ENCODE assay signal across 23 cellular contexts in genomic region chr14:96588410-96589249, GRCh38.
DNase-seq lines count a peak whose midpoint lies in the region; ATAC-seq and TF ChIP-seq lines count a peak whose summit lies in the region.
"Had no signal": no experiment of that assay in that cellular context is flagged by ENCODE, and none has a peak within 500 bp of the region (broad histone marks: within the 10 kb centered on the region; RNA-seq: fewer than 3 reads in every experiment).

No MANE protein-coding gene starts in this region.

- H3K9ac ChIP-seq in H9 (ENCODE audit: extremely low read depth, insufficient read length, low read length) (no peak overlapping the region), skeletal muscle satellite cell (ENCODE audit: low read depth, low read length) (no peak overlapping the region)

- no peaks in the 10 kb centered on the region for H3K9me3 Mint-ChIP-seq in H9
- no peaks in the 10 kb centered on the region for H3K9me3 Mint-ChIP-seq in memory B cell

- H3K23me2 ChIP-seq in H9 (ENCODE audit: insufficient read length, low read depth, low read length, poor library complexity, severe bottlenecking), result peaks cover 7% of the 10 kb centered on the region

- peaks cover 30% of the 10 kb centered on the region for H3K27me3 Mint-ChIP-seq in H9 (ENCODE audit: low read depth)
- H3K27me3 Mint-ChIP-seq in memory B cell, result peaks cover 14% of the 10 kb centered on the region

- no peak for TF ChIP-seq CTCF in H9 (conservative IDR thresholded peaks at IDR 0.05)

- H3K4me3 Mint-ChIP-seq in H9 (no peak overlapping the region), memory B cell (peak overlapping the region; percentile 11)

- H3K27ac ChIP-seq in H9 (ENCODE audit: insufficient read length, low read depth, low read length), result no peak overlapping the region
- H3K27ac ChIP-seq: 22Rv1, brain microvascular endothelial cell, PC-9, tibial artery had no signal

- H3K4me2 ChIP-seq in H9 (ENCODE audit: insufficient read depth, insufficient read length, low read length) (no peak overlapping the region), skeletal muscle satellite cell (ENCODE audit: low read length) (peak overlapping the region; percentile 39)
- H3K4me2 ChIP-seq: PC-9 had no signal

- H2BK120ac ChIP-seq in H9 (ENCODE audit: low read depth, low read length, poor library complexity, severe bottlenecking), result no peak overlapping the region

- H3T11ph ChIP-seq in H9 (ENCODE audit: low read length), result no peak overlapping the region

- no peak overlapping the region for H4K5ac ChIP-seq in H9 (ENCODE audit: insufficient read length, low read depth, low read length)

- ATAC-seq in memory B cell (ENCODE audit: low read depth) (no peak), GM18861 (IDR thresholded peaks at IDR 0.05; ENCODE audit: unreplicated experiment) (no peak)
- ATAC-seq: stimulated activated naive CD8-positive, alpha-beta T cell treated with anti-CD3 and anti-CD28 coated beads, Interleukin-15, Interleukin-2, amounts not matched to agents 100 U/mL and 50 U/mL, for 24 hours had no signal

- H4K91ac ChIP-seq in H9 (ENCODE audit: insufficient read length, low read depth, low read length), result no peak overlapping the region

- H3K14ac ChIP-seq in H9 (ENCODE audit: insufficient read depth, low read length), result no peak overlapping the region

- no peaks in the 10 kb centered on the region for H3K36me3 ChIP-seq in skeletal muscle satellite cell (ENCODE audit: insufficient read depth, low read length)
- H3K36me3 ChIP-seq: brain microvascular endothelial cell, tibial artery had no signal

- no peak overlapping the region for H2BK15ac ChIP-seq in H9 (ENCODE audit: low read depth, low read length)

- H3K9me3 ChIP-seq in H9 (ENCODE audit: control insufficient read depth, low read depth, low read length) (no peaks in the 10 kb centered on the region), skeletal muscle satellite cell (replicated peaks; ENCODE audit: low read length) (no peaks in the 10 kb centered on the region)
- H3K9me3 ChIP-seq: tibial artery had no signal

- H3K27me3 ChIP-seq in H9 (ENCODE audit: insufficient read depth, low read length) (no peaks in the 10 kb centered on the region; the same call in 1 of the 2 replicates), skeletal muscle satellite cell (ENCODE audit: control insufficient read depth, insufficient read depth, low read length) (peaks cover 44% of the 10 kb centered on the region)

- no peaks in the 10 kb centered on the region for H3K79me2 ChIP-seq in H9 (ENCODE audit: insufficient read depth, low read length)

- H3K4me1 Mint-ChIP-seq in H9 (peaks cover 12 to 22% of the 10 kb centered on the region in 2 experiments), memory B cell (peaks cover 21% of the 10 kb centered on the region)

- H3K4me1 ChIP-seq in H9 (ENCODE audit: insufficient read depth, low read length) (no peaks in the 10 kb centered on the region), skeletal muscle satellite cell (ENCODE audit: control insufficient read depth, insufficient read depth, low read length) (peaks cover 5% of the 10 kb centered on the region)

- peak; percentile 41 for DNase-seq in NCI-H2227 (lab: John Stamatoyannopoulos, UW; ENCODE audit: unreplicated experiment)
- DNase-seq in NCI-H2227 treated with DMSO at 0.1 percent for 48 hours (lab: John Stamatoyannopoulos, UW), result no peak
- peak; percentile 24 for DNase-seq in H9
- no peak for DNase-seq in memory B cell (ENCODE audit: low spot score in 2 of 2)
- no peak for DNase-seq in NCI-H226
- DNase-seq in AG08396 (ENCODE audit: low spot score), result no peak
- DNase-seq: activated gamma-delta T cell treated with Interleukin-2 at 50 U/mL for 16 hours; activated T-cell treated with anti-CD3 and anti-CD28 coated beads, Interleukin-2, amount 50 U/mL, for 1 hour; brain microvascular endothelial cell; DMS53; KG1; NCI-H1436; NCI-H524 treated with DMSO at 0.1 percent for 48 hours; NK-92 treated with Interleukin-12 subunit alpha and Interleukin-12 subunit beta, amount 100 ng/mL, for 24 hours; PC-9; SHP77; stimulated activated CD4-positive, alpha-beta T cell treated with anti-CD3 and anti-CD28 coated beads, Interleukin-4, amount 100 ng/mL, for 4 hours; stimulated activated naive CD8-positive, alpha-beta T cell treated with anti-CD3 and anti-CD28 coated beads, Interleukin-15, Interleukin-2, amounts not matched to agents 100 U/mL and 50 U/mL, for 24 hours; tibial artery had no signal

- H3K4ac ChIP-seq in H9 (ENCODE audit: low read depth, low read length), result no peak overlapping the region

- no peak overlapping the region for H2AK5ac ChIP-seq in H9 (ENCODE audit: insufficient read length, low read length)

- no peak overlapping the region for H3K23ac ChIP-seq in H9 (ENCODE audit: insufficient read length, low read depth, low read length)

- no peak overlapping the region for H2AFZ ChIP-seq in H9 (ENCODE audit: low read length)
- H2AFZ ChIP-seq: PC-9 had no signal

- no peak overlapping the region for H3K18ac ChIP-seq in H9 (ENCODE audit: insufficient read length, low read depth, low read length)

- H3K27ac Mint-ChIP-seq in H9 (no peak overlapping the region), memory B cell (no peak overlapping the region)

- H4K20me1 ChIP-seq in H9 (ENCODE audit: control insufficient read depth, insufficient read depth, insufficient read length), result no peaks in the 10 kb centered on the region

- H2BK20ac ChIP-seq in H9 (ENCODE audit: low read depth, low read length, poor library complexity, severe bottlenecking), result no peak overlapping the region

- H3K4me3 ChIP-seq in skeletal muscle satellite cell (ENCODE audit: low read length), result no peak overlapping the region
- H3K4me3 ChIP-seq: lung, PC-9, tibial artery had no signal

- no peak overlapping the region for H2BK12ac ChIP-seq in H9 (ENCODE audit: insufficient read length, low read depth, low read length)

- H2BK5ac ChIP-seq in H9 (ENCODE audit: insufficient read length, low read length), result no peak overlapping the region

- no peaks in the 10 kb centered on the region for H3K79me1 ChIP-seq in H9 (ENCODE audit: insufficient read depth, low read depth, low read length, poor library complexity, severe bottlenecking)

- no peak overlapping the region for H3K56ac ChIP-seq in H9 (ENCODE audit: insufficient read length, low read depth, low read length)

- H3K36me3 Mint-ChIP-seq in H9 (ENCODE audit: insufficient read depth in 1 of 3, low read depth in 3 of 3) (no peaks in the 10 kb centered on the region), memory B cell (no peaks in the 10 kb centered on the region)

- H4K8ac ChIP-seq in H9 (replicated peaks; ENCODE audit: insufficient read length, low read depth, low read length), result no peak overlapping the region

- WGBS in H9 (ENCODE audit: extremely low coverage, insufficient read length, low lambda C conversion rate), result no CpG with 5 or more reads among the region's 22 CpGs

Comparison
In these comparisons a context has a peak if more than half of its experiments do, and no peak if none do; other contexts are left out.
1. DNase-seq: peak in NCI-H2227 (single experiment) and H9 (single experiment); none in NCI-H2227 treated with DMSO at 0.1 percent for 48 hours (single experiment), memory B cell (0 of 2), NCI-H226 (single experiment) and AG08396 (single experiment).